In the genomic region with DNA sequence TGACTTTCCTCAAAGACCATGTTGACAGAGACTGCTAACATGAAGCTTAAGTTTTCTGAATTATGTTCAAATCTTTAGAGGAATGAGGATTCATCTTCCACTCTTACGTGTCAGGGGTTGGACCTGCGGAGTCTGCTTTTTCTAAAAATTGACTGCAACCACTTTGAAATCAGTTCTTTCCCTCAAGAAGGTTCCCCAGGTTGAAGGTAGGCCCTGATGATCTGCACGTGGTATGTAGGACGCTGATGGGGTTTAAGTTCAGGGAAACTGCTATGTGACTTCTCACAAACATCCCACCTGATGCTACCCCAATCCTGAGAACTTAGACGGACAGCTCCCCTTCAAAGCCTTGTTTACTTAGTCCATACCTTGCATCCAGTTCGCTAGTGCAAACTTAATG, we compare ENCODE assay signal across 1 cellular context.
TF ChIP-seq lines count a peak whose summit lies in the region.

No MANE protein-coding gene starts in this region.

TF ChIP-seq in GM12878, 131 proteins besides CTCF, POLR2A, EP300 and RAD21:
- no peak for TF ChIP-seq TCF7 (IDR thresholded peaks at IDR 0.05; ENCODE audit: borderline replicate concordance)
- no peak for TF ChIP-seq MTA3 (IDR thresholded peaks at IDR 0.05; ENCODE audit: borderline replicate concordance, low read length)
- no peak for TF ChIP-seq ZNF274 (IDR thresholded peaks at IDR 0.05; ENCODE audit: insufficient read depth, insufficient read length)
- TF ChIP-seq MEF2B (IDR thresholded peaks at IDR 0.05; ENCODE audit: partially characterized antibody, poor library complexity, severe bottlenecking) = no peak
- no peak for TF ChIP-seq CEBPB (IDR thresholded peaks at IDR 0.05; ENCODE audit: borderline replicate concordance in 1 of 2, low read depth in 2 of 2, low read length in 2 of 2)
- no peak for TF ChIP-seq KDM1A (IDR thresholded peaks at IDR 0.05; ENCODE audit: borderline replicate concordance)
- peak; percentile 42; the same call in 1 of the 2 replicates for TF ChIP-seq ZBED1 (IDR thresholded peaks at IDR 0.05; ENCODE audit: borderline replicate concordance)
- TF ChIP-seq DPF2 (IDR thresholded peaks at IDR 0.05) = no peak
- TF ChIP-seq SIN3A (IDR thresholded peaks at IDR 0.05; ENCODE audit: low read depth, low read length) = no peak
TF ChIP-seq in GM12878: peak in this region for 1.
